Comparison of ENCODE assay signal across 8 cellular contexts in the genomic region with DNA sequence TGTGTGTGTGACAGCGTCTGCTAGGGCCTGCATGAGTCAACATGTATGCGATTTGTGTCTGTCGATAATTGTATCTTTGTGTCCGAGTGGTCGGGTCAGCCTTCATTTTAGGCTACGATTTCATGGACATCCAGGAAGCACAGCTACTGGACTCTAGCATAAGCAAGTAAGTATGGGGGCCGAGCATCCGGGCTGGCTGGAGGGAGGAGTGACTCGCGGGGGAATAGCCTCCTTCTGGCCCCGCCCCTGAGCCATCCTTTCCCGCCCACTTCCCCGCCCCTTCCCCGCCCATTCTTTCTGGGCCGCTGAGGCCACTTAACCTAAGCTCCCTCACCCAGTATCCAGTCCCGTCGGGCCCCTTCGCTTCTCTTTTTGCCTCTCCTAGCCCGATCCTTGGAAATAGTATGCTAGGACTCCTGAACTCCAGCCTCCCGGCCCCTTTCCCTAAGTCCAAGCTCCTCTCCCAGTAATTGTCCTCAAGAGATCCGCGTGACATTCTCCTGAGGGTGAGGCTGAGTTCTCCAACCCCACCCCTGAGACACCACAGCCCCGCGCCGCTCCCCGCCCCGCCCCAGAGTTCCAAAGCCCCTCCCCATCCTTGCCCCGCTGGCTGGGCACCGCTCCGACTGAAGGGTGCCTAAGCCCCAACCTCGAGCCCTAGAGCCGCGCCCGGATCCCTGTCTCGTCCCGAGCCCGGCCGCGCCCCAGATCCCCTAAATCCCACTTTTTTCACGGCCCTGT. TPM values are rescaled to one million over a fixed set of nuclear protein-coding genes. Genes with fewer than 3 reads are reported as not detected.
DNase-seq lines count a peak whose midpoint lies in the region; ATAC-seq and TF ChIP-seq lines count a peak whose summit lies in the region.

No MANE protein-coding gene starts in this region.

- H3K4me1 Mint-ChIP-seq in HFFc6 (ENCODE audit: low read depth) (peaks cover 19% of the 10 kb centered on the region), activated B cell treated with CpG ODN at 0.5 μM for 24 hours (peaks cover 55% of the 10 kb centered on the region)

- DNase-seq in DMS153 treated with DMSO at 0.1 percent for 48 hours (lab: John Stamatoyannopoulos, UW; ENCODE audit: unreplicated experiment) (peak; percentile 85), HFFc6 (peak; percentile 83), NCI-H2227 (lab: John Stamatoyannopoulos, UW; ENCODE audit: unreplicated experiment) (peak; percentile 92), activated B cell treated with CpG ODN at 0.5 μM for 24 hours (peak; percentile 68), cardiac fibroblast (ENCODE audit: low read depth in 2 of 2) (peak; percentile 92 to 94), islet precursor cell (peak; percentile 96), smooth muscle cell of the brain vasculature (ENCODE audit: low read depth, low spot score) (peak; percentile 78)

- H3K9me3 Mint-ChIP-seq in HFFc6 (no peaks in the 10 kb centered on the region), activated B cell treated with CpG ODN at 0.5 μM for 24 hours (no peaks in the 10 kb centered on the region)

- H3K27me3 Mint-ChIP-seq in HFFc6 (ENCODE audit: insufficient read depth) = peaks cover 2% of the 10 kb centered on the region
- no peaks in the 10 kb centered on the region for H3K27me3 Mint-ChIP-seq in activated B cell treated with CpG ODN at 0.5 μM for 24 hours

- peak overlapping the region; percentile 78 to 87 for H3K4me3 ChIP-seq in cardiac fibroblast (replicated peaks in 1 of 2; ENCODE audit: low read depth in 2 of 2, low read length in 2 of 2)

- CTCF ChIA-PET in activated B cell treated with CpG ODN at 0.5 μM for 24 hours (lab: Charles Lee) = interaction anchor here (0.9 to 2.5 kb wide), 14 partner anchors 8 to 321 kb away, joined by 3 to 24 read pairs (median 4); a partner anchor contains a TSS

- ATAC-seq in activated B cell treated with CpG ODN at 0.5 μM for 24 hours (ENCODE audit: low read depth) (peak; percentile 71), HG03280 (IDR thresholded peaks at IDR 0.05; ENCODE audit: unreplicated experiment) (no peak)

- POLR2A ChIA-PET in activated B cell treated with CpG ODN at 0.5 μM for 24 hours (lab: Charles Lee) = interaction anchor here (0.6 to 3.6 kb wide), 16 partner anchors 9 to 669 kb away, joined by 3 to 22 read pairs (median 4); a partner anchor contains a TSS

- peak overlapping the region; percentile 98 for H3K27ac Mint-ChIP-seq in HFFc6
- peak overlapping the region; percentile 68 for H3K27ac Mint-ChIP-seq in activated B cell treated with CpG ODN at 0.5 μM for 24 hours

- H3K4me3 Mint-ChIP-seq in HFFc6 (peak overlapping the region; percentile 92), activated B cell treated with CpG ODN at 0.5 μM for 24 hours (peak overlapping the region; percentile 91)

- H3K36me3 Mint-ChIP-seq in HFFc6 (ENCODE audit: low read depth) = peaks cover 9% of the 10 kb centered on the region; the same call in 1 of the 2 replicates
- no peaks in the 10 kb centered on the region for H3K36me3 Mint-ChIP-seq in activated B cell treated with CpG ODN at 0.5 μM for 24 hours (ENCODE audit: low read depth)

- TF ChIP-seq CTCF in HFFc6 (IDR thresholded peaks at IDR 0.05) = no peak
- TF ChIP-seq CTCF in activated B cell treated with CpG ODN at 0.5 μM for 24 hours (IDR thresholded peaks at IDR 0.05) = no peak
- no peak for TF ChIP-seq CTCF in cardiac fibroblast (IDR thresholded peaks at IDR 0.05; ENCODE audit: low read depth, low read length)

- intact Hi-C loops in activated B cell treated with CpG ODN at 0.5 μM for 24 hours (cut with micrococcal nuclease) = loop anchor here (1.0 to 10.0 kb wide), 5 partner anchors 8 to 1081 kb away; a partner anchor contains a TSS

RNA-seq across cellular contexts. Expression of a gene that starts 1.2 kb away (rescaled TPM):
- total RNA-seq in HFFc6 (2021; fragmentation: NEBNext Ultra II Directional; extraction: Animal tissue kit (Norgen Biotek cat#: 25700)) = 10 to 100 TPM; 22.6 to 30.8 (median 27.7) TPM
- 4.6 and 7.4 TPM in 2 replicates for total RNA-seq in activated B cell treated with CpG ODN at 0.5 μM for 24 hours

RNA-seq across cellular contexts. Expression of a gene that starts 9.1 kb away (rescaled TPM):
- total RNA-seq in HFFc6 (2021; fragmentation: NEBNext Ultra II Directional; extraction: Animal tissue kit (Norgen Biotek cat#: 25700)) = not detected
- total RNA-seq in activated B cell treated with CpG ODN at 0.5 μM for 24 hours = not detected in 2 replicates

RNA-seq across cellular contexts. Expression of a gene that starts 17.6 kb away (rescaled TPM):
- not detected for total RNA-seq in HFFc6 (2021; fragmentation: NEBNext Ultra II Directional; extraction: Animal tissue kit (Norgen Biotek cat#: 25700))
- 0.16 TPM in 1 of 2 replicates, not detected in the other for total RNA-seq in activated B cell treated with CpG ODN at 0.5 μM for 24 hours

RNA-seq across cellular contexts. Expression of a gene that starts 23.7 kb away (rescaled TPM):
- under 1 TPM in 2 of 6 experiments, not detected in 4; 0.08 to 0.45 TPM for total RNA-seq in HFFc6 (2021; fragmentation: NEBNext Ultra II Directional; extraction: Animal tissue kit (Norgen Biotek cat#: 25700))
- total RNA-seq in activated B cell treated with CpG ODN at 0.5 μM for 24 hours = 76.0 and 81.9 TPM in 2 replicates

RNA-seq across cellular contexts. Expression of a gene that starts 26.9 kb away (rescaled TPM):
- 1 to 10 TPM; 2.3 to 3.3 (median 2.9) TPM for total RNA-seq in HFFc6 (2021; fragmentation: NEBNext Ultra II Directional; extraction: Animal tissue kit (Norgen Biotek cat#: 25700))
- 0.11 TPM in 1 of 2 replicates, not detected in the other for total RNA-seq in activated B cell treated with CpG ODN at 0.5 μM for 24 hours
